Comparison of ENCODE assay signal across 8 cellular contexts in genomic region chr15:51077565-51078153, GRCh38. TPM values are rescaled to one million over a fixed set of nuclear protein-coding genes. Genes with fewer than 3 reads are reported as not detected.
DNase-seq lines count a peak whose midpoint lies in the region; ATAC-seq and TF ChIP-seq lines count a peak whose summit lies in the region.

No MANE protein-coding gene starts in this region.

- no peak overlapping the region for H3K18ac ChIP-seq in trophoblast cell (ENCODE audit: low read length)

- H3K4me3 ChIP-seq in fibroblast of lung (replicated peaks in 1 of 4; ENCODE audit: control extremely low read depth in 1 of 4, insufficient read depth in 1 of 4, low read depth in 3 of 4, low read length in 4 of 4) (peak overlapping the region in 2 of 4 experiments; percentile 25 to 38), trophoblast cell (ENCODE audit: low read depth, low read length) (no peak overlapping the region), transverse colon (peak overlapping the region in 2 of 4 donors; percentile 2 to 10), SK-N-SH (ENCODE audit: low read depth in 2 of 2, low read length in 1 of 2) (no peak overlapping the region)

- H4K12ac ChIP-seq in trophoblast cell (ENCODE audit: low read depth, low read length), result no peak overlapping the region

- H4K20me1 ChIP-seq in fibroblast of lung (ENCODE audit: control insufficient read depth, extremely low read depth, insufficient read depth, low read length) (no peaks in the 10 kb centered on the region), SK-N-SH (ENCODE audit: insufficient read depth) (no peaks in the 10 kb centered on the region)

- DNase-seq in GM03348 (ENCODE audit: low spot score) (peak; percentile 35), fibroblast of lung (ENCODE audit: low read depth in 2 of 2) (peak; percentile 34 to 73), trophoblast cell (peak in 1 of 2 donors; percentile 46), transverse colon (peak; percentile 71), DMS114 treated with DMSO at 0.1 percent for 48 hours (lab: John Stamatoyannopoulos, UW; ENCODE audit: unreplicated experiment) (no peak), SK-N-SH (no peak)
- peak; percentile 60 to 72 for DNase-seq in activated CD4-positive, alpha-beta T cell treated with anti-CD3 and anti-CD28 coated beads, Interleukin-2, amount 50 U/mL, for 48 hours

- no peak overlapping the region for H2AK5ac ChIP-seq in trophoblast cell (ENCODE audit: low read length)

- H3K9ac ChIP-seq in fibroblast of lung (ENCODE audit: insufficient read depth, low read length) (peak overlapping the region; percentile 16), trophoblast cell (ENCODE audit: low read length) (no peak overlapping the region), SK-N-SH (no peak overlapping the region)

- H3K4ac ChIP-seq in trophoblast cell (ENCODE audit: low read depth, low read length), result no peak overlapping the region

- no peak overlapping the region for H3K23ac ChIP-seq in trophoblast cell (ENCODE audit: low read length)

- H3K9me3 ChIP-seq in fibroblast of lung (ENCODE audit: control insufficient read depth, insufficient read depth, low read depth, low read length), result no peaks in the 10 kb centered on the region
- no peaks in the 10 kb centered on the region for H3K9me3 ChIP-seq in trophoblast cell (ENCODE audit: insufficient read depth, low read depth, low read length)
- no peaks in the 10 kb centered on the region for H3K9me3 ChIP-seq in transverse colon
- no peaks in the 10 kb centered on the region for H3K9me3 ChIP-seq in SK-N-SH

- peak; percentile 67 for ATAC-seq in HG03175 (IDR thresholded peaks at IDR 0.05; ENCODE audit: unreplicated experiment)

- in situ Hi-C loops in transverse colon (cut with MboI; ENCODE audit: low pct_ligation_motif_present in 1 of 4, low pct_unique_long_range_greater_than_20kb in 1 of 4, low sequenced_read_pairs in 3 of 4), result no loop called here

- H3K79me1 ChIP-seq in trophoblast cell (ENCODE audit: low read length), result no peaks in the 10 kb centered on the region

- TF ChIP-seq EP300 in transverse colon (IDR thresholded peaks at IDR 0.05; ENCODE audit: low read depth), result no peak
- TF ChIP-seq EP300 in SK-N-SH (IDR thresholded peaks at IDR 0.05; ENCODE audit: borderline replicate concordance in 1 of 2, low read depth in 1 of 2, low read length in 1 of 2), result no peak

- no CpG with 5 or more reads among the region's 19 CpGs for WGBS in trophoblast cell (ENCODE audit: extremely low coverage, insufficient coverage, insufficient read length)
- 60 to 90% methylated on average over 8 to 19 of the region's 19 CpGs for WGBS in transverse colon (ENCODE audit: low coverage in 1 of 2), 2 donors
- WGBS in SK-N-SH (ENCODE audit: low lambda C conversion rate), result 86% methylated on average over 18 of the region's 19 CpGs

- TF ChIP-seq RAD21 in SK-N-SH (IDR thresholded peaks at IDR 0.05; ENCODE audit: low read length), result no peak

- H3K4me1 ChIP-seq in fibroblast of lung (ENCODE audit: control insufficient read depth, extremely low read depth, insufficient read depth, low read length), result no peaks in the 10 kb centered on the region
- peaks cover 0 to 2% of the 10 kb centered on the region in 2 experiments for H3K4me1 ChIP-seq in trophoblast cell (ENCODE audit: control insufficient read depth in 1 of 2, insufficient read depth in 2 of 2, low read length in 2 of 2)
- peaks cover 0 to 5% (median 2%) of the 10 kb centered on the region in 4 donors for H3K4me1 ChIP-seq in transverse colon
- peaks cover 0 to 7% of the 10 kb centered on the region in 2 experiments; a peak in 1 of 4 replicates for H3K4me1 ChIP-seq in SK-N-SH (ENCODE audit: control insufficient read depth in 1 of 2, insufficient read depth in 2 of 2, low read depth in 1 of 2, low read length in 1 of 2)

- H3K4me2 ChIP-seq in fibroblast of lung (ENCODE audit: extremely low read depth, insufficient read depth, low read length) (peak overlapping the region; percentile 3), trophoblast cell (ENCODE audit: low read length) (peak overlapping the region; percentile 53), SK-N-SH (no peak overlapping the region)

- no peaks in the 10 kb centered on the region for H3K27me3 ChIP-seq in fibroblast of lung (ENCODE audit: control insufficient read depth, insufficient read depth, low read length)
- H3K27me3 ChIP-seq in trophoblast cell (ENCODE audit: insufficient read depth, low read length), result no peaks in the 10 kb centered on the region
- no peaks in the 10 kb centered on the region for H3K27me3 ChIP-seq in transverse colon
- H3K27me3 ChIP-seq in SK-N-SH (ENCODE audit: insufficient read depth), result no peaks in the 10 kb centered on the region

- TF ChIP-seq POLR2A in transverse colon (IDR thresholded peaks at IDR 0.05), result no peak

- H3K79me2 ChIP-seq in fibroblast of lung (ENCODE audit: control insufficient read depth, insufficient read depth, low read length), result no peaks in the 10 kb centered on the region
- no peaks in the 10 kb centered on the region for H3K79me2 ChIP-seq in trophoblast cell (ENCODE audit: control insufficient read depth, insufficient read depth, low read length, poor library complexity)
- H3K79me2 ChIP-seq in SK-N-SH (ENCODE audit: insufficient read depth), result no peaks in the 10 kb centered on the region

- H2AFZ ChIP-seq in fibroblast of lung (ENCODE audit: low read length) (peak overlapping the region; percentile 44), trophoblast cell (ENCODE audit: insufficient read depth, low read length, poor library complexity) (no peak overlapping the region), SK-N-SH (ENCODE audit: low read depth) (no peak overlapping the region)

- POLR2A ChIA-PET in SK-N-SH (lab: Yijun Ruan, JAX), result no interaction called here

- no peaks in the 10 kb centered on the region for H3F3A ChIP-seq in SK-N-SH (replicated peaks; ENCODE audit: insufficient read depth)

- H3K36me3 ChIP-seq in fibroblast of lung (ENCODE audit: control insufficient read depth, insufficient read depth, low read length) (no peaks in the 10 kb centered on the region), trophoblast cell (ENCODE audit: control insufficient read depth in 1 of 2, insufficient read depth in 2 of 2, low read length in 2 of 2) (no peaks in the 10 kb centered on the region), transverse colon (no peaks in the 10 kb centered on the region), SK-N-SH (replicated peaks in 1 of 2; ENCODE audit: control insufficient read depth in 1 of 2, insufficient read depth in 2 of 2, low read length in 1 of 2) (no peaks in the 10 kb centered on the region)

- no peak overlapping the region for H2BK5ac ChIP-seq in trophoblast cell (ENCODE audit: low read depth, low read length, poor library complexity)

- H3K27ac ChIP-seq in fibroblast of lung (ENCODE audit: insufficient read depth, low read length), result no peak overlapping the region
- no peak overlapping the region for H3K27ac ChIP-seq in trophoblast cell (ENCODE audit: low read depth, low read length)
- peak overlapping the region; percentile 32 to 57 (median 46) for H3K27ac ChIP-seq in transverse colon
- H3K27ac ChIP-seq in SK-N-SH (ENCODE audit: low read depth in 2 of 2, low read length in 1 of 2), result no peak overlapping the region

- H4K8ac ChIP-seq in trophoblast cell (ENCODE audit: low read depth, low read length), result no peak overlapping the region

- H2BK12ac ChIP-seq in trophoblast cell (ENCODE audit: low read length), result no peak overlapping the region

- no peak overlapping the region for H4K91ac ChIP-seq in trophoblast cell (ENCODE audit: low read depth, low read length)

- H2BK120ac ChIP-seq in trophoblast cell (ENCODE audit: insufficient read depth, low read length, poor library complexity), result no peak overlapping the region

- CTCF ChIA-PET in SK-N-SH (lab: Yijun Ruan, JAX), result interaction anchor here (0.6 to 1.3 kb wide), 2 partner anchors 86 to 474 kb away, joined by 3 to 4 read pairs; no protein-coding TSS in a partner anchor

- H3K9me2 ChIP-seq in SK-N-SH, result no peaks in the 10 kb centered on the region

- no peak overlapping the region for H3K14ac ChIP-seq in trophoblast cell (ENCODE audit: low read length)

- TF ChIP-seq CTCF in fibroblast of lung (conservative IDR thresholded peaks at IDR 0.05 in 1 of 2, IDR thresholded peaks at IDR 0.05 in 1 of 2; ENCODE audit: low read depth in 1 of 2, low read length in 2 of 2) (no peak), transverse colon (IDR thresholded peaks at IDR 0.05) (no peak), SK-N-SH (IDR thresholded peaks at IDR 0.05) (no peak)

- intact Hi-C loops in transverse colon (cut with DNase I; ENCODE audit: low total_unique reads), result loop anchor here (10.0 kb wide), 1 partner anchor 57 kb away; no protein-coding TSS in a partner anchor

TF ChIP-seq in SK-N-SH, 30 proteins besides CTCF, POLR2A, EP300 and RAD21:
- TF ChIP-seq TAF1 (IDR thresholded peaks at IDR 0.05; ENCODE audit: borderline replicate concordance, low read depth, low read length) (no peak), ZBTB33 (IDR thresholded peaks at IDR 0.05; ENCODE audit: borderline replicate concordance, low read depth) (no peak), YY1 (IDR thresholded peaks at IDR 0.05; ENCODE audit: low read depth) (no peak)

RNA-seq across cellular contexts. Expression of gene TNFAIP8L3, which starts 17.0 kb away (rescaled TPM):
- total RNA-seq in fibroblast of lung (10.7 and 12.3 TPM in 2 replicates), transverse colon (10 to 100 TPM in 1 of 4 donors, 1 to 10 TPM in 3; 6.8 to 35.5 (median 8.6) TPM)
- polyA plus RNA-seq in fibroblast of lung (0.57 and 3.9 TPM in 2 replicates), SK-N-SH (2012; rRNA removed) (0.08 and 0.13 TPM in 2 replicates)
- 1.3 and 8.8 TPM in 2 replicates for polyA plus RNA-seq in fibroblast of lung (2012)
- polyA minus RNA-seq in fibroblast of lung (ENCODE audit: low replicate concordance), result 0.35 and 1.5 TPM in 2 replicates
- 0.17 and 0.18 TPM in 2 replicates for polyA plus RNA-seq in trophoblast cell (2013)
- 0.14 and 0.18 TPM in 2 replicates for polyA plus RNA-seq in SK-N-SH (2012; cell fraction: cytosol; rRNA removed)
- polyA plus RNA-seq in SK-N-SH (2012; cell fraction: nucleus; rRNA removed), result 0.04 and 0.09 TPM in 2 replicates

Comparison
In these comparisons a context has a peak if more than half of its experiments do, and no peak if none do; other contexts are left out.
1. DNase-seq: peak in GM03348 (single experiment), activated CD4-positive, alpha-beta T cell treated with anti-CD3 and anti-CD28 coated beads, Interleukin-2, amount 50 U/mL, for 48 hours (2 of 2), fibroblast of lung (2 of 2) and transverse colon (single experiment); none in DMS114 treated with DMSO at 0.1 percent for 48 hours (single experiment) and SK-N-SH (single experiment).
2. H3K27ac ChIP-seq: peak in transverse colon (4 of 4); none in fibroblast of lung (single experiment), trophoblast cell (single experiment) and SK-N-SH (0 of 2).